Comparison of ENCODE assay signal across 17 cellular contexts in the genomic region with DNA sequence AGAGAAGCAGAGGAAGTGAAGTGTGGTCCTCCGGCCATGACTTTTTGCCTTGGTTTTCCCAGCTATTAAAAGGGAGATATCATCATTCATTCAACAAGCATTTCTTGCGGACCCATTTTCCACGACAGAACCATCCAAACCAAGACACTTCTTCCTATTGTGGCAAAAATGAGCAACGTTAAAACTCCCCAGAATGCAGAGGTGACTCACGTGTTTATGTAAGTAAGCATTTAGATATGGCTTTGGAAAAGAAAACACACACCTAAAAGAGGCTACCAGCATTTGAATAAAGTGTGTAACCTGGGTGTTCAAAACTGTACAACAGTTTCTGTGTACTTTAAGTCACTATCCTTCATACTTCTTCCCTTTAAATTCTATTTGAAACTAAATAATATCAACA.
"Had no signal": no experiment of that assay in that cellular context is flagged by ENCODE, and none has a peak within 500 bp of the region (broad histone marks: within the 10 kb centered on the region; RNA-seq: fewer than 3 reads in every experiment).

No MANE protein-coding gene starts in this region.

- DNase-seq: effector memory CD8-positive, alpha-beta T cell; esophagus squamous epithelium; foreskin melanocyte; heart left ventricle; hippocampal formation; mammary epithelial cell; natural killer cell; nucleus accumbens; right cardiac atrium; small intestine; stimulated activated CD4-positive, alpha-beta T cell treated with anti-CD3 and anti-CD28 coated beads, Interleukin-12 subunit alpha, Interleukin-12 subunit beta, amount 100 ng/mL, for 4 hours; stimulated activated naive CD4-positive, alpha-beta T cell treated with Interleukin-2 at 50 U/mL for 16 hours; trophoblast cell had no signal

- H3K4me3 ChIP-seq: esophagus squamous epithelium, heart left ventricle, neural progenitor cell, pancreas had no signal

- ATAC-seq: effector memory CD8-positive, alpha-beta T cell; heart left ventricle; left lobe of liver; natural killer cell; pancreas; right cardiac atrium had no signal

- H3K4me3 Mint-ChIP-seq: effector memory CD8-positive, alpha-beta T cell; natural killer cell; neural progenitor cell had no signal

- H3K9me3 Mint-ChIP-seq: effector memory CD8-positive, alpha-beta T cell; natural killer cell; neural progenitor cell had no signal

- H3K36me3 Mint-ChIP-seq: natural killer cell, neural progenitor cell had no signal

- H3K4me1 Mint-ChIP-seq: natural killer cell had no signal

- H3K27ac Mint-ChIP-seq: effector memory CD8-positive, alpha-beta T cell; natural killer cell; neural progenitor cell; progenitor cell of endocrine pancreas had no signal
